14 cellular contexts compared by ENCODE assay signal in genomic region chr1:16140068-16140596, GRCh38. TPM values are rescaled to one million over a fixed set of nuclear protein-coding genes. Genes with fewer than 3 reads are reported as not detected.
DNase-seq lines count a peak whose midpoint lies in the region; ATAC-seq, FAIRE-seq and TF ChIP-seq lines count a peak whose summit lies in the region.
"Had no signal": no experiment of that assay in that cellular context is flagged by ENCODE, and none has a peak within 500 bp of the region (broad histone marks: within the 10 kb centered on the region; RNA-seq: fewer than 3 reads in every experiment).

No MANE protein-coding gene starts in this region.

- BruUV-seq in K562 (replicated peaks; lab: Mats Ljungman, UMichigan), result no TSS peak

- H2AK5ac ChIP-seq in mesenchymal stem cell (ENCODE audit: low read length, severe bottlenecking), result peak overlapping the region; percentile 73

- H4K8ac ChIP-seq in mesenchymal stem cell (ENCODE audit: low read length), result no peak overlapping the region

- peak overlapping the region; percentile 46 for H2BK5ac ChIP-seq in mesenchymal stem cell (ENCODE audit: low read depth, low read length, poor library complexity, severe bottlenecking)

- no peaks in the 10 kb centered on the region for H3K27me3 ChIP-seq in heart left ventricle
- no peaks in the 10 kb centered on the region for H3K27me3 ChIP-seq in K562 (ENCODE audit: control insufficient read depth in 2 of 2, insufficient read depth in 2 of 2, low read length in 2 of 2)
- no peaks in the 10 kb centered on the region for H3K27me3 ChIP-seq in mesenchymal stem cell (ENCODE audit: control insufficient read depth in 1 of 2, insufficient read depth in 1 of 2, low read length in 2 of 2)
- H3K27me3 ChIP-seq in upper lobe of left lung, result no peaks in the 10 kb centered on the region

- H3K4me2 ChIP-seq in K562 (ENCODE audit: insufficient read depth, low read length) (peak overlapping the region; percentile 5; the same call in 1 of the 2 replicates), mesenchymal stem cell (ENCODE audit: low read length, poor library complexity, severe bottlenecking) (no peak overlapping the region)

- peak overlapping the region; percentile 40 for H4K91ac ChIP-seq in mesenchymal stem cell (ENCODE audit: low read length)

- TF ChIP-seq RAD21 in K562 (CRISPR knock-in tag; conservative IDR thresholded peaks at IDR 0.05 in 1 of 2, IDR thresholded peaks at IDR 0.05 in 1 of 2), result no peak

- H3K18ac ChIP-seq in mesenchymal stem cell (ENCODE audit: low read depth in 1 of 2, low read length in 2 of 2), result peak overlapping the region in 1 of 2 experiments; percentile 89

- H2BK120ac ChIP-seq in mesenchymal stem cell (ENCODE audit: low read depth, low read length), result no peak overlapping the region

- no peaks in the 10 kb centered on the region; the same call in 2 of the 3 replicates for H3K79me2 ChIP-seq in K562 (ENCODE audit: control insufficient read depth, insufficient read depth, low read length)

- peak overlapping the region in 1 of 2 experiments; percentile 63 for H3K14ac ChIP-seq in mesenchymal stem cell (ENCODE audit: low read length in 2 of 2)

- DNase-seq in heart left ventricle (no peak), Right ventricle myocardium inferior (ENCODE audit: missing footprints) (no peak), K562 (ENCODE audit: extremely low read depth in 1 of 4, low spot score in 3 of 4) (no peak), mesenchymal stem cell (no peak), upper lobe of left lung (no peak)
- no peak for DNase-seq in activated CD4-positive, alpha-beta T cell treated with anti-CD3 and anti-CD28 coated beads for 4 hours
- no peak for DNase-seq in activated CD4-positive, alpha-beta T cell treated with anti-CD3 and anti-CD28 coated beads, Interleukin-2, amount 50 U/mL, for 48 hours
- DNase-seq: activated naive CD4-positive, alpha-beta T cell; CD8-positive, alpha-beta T cell; NCI-H1694 treated with DMSO at 0.1 percent for 48 hours; NCI-H510A treated with DMSO at 0.1 percent for 48 hours had no signal

- ATAC-seq in heart left ventricle (no peak), Right ventricle myocardium inferior (no peak), K562 (no peak), upper lobe of left lung (ENCODE audit: low FRiP score in 2 of 2) (no peak), GM18861 (IDR thresholded peaks at IDR 0.05; ENCODE audit: unreplicated experiment) (no peak)
- ATAC-seq: CD8-positive, alpha-beta T cell had no signal

- intact Hi-C loops in heart left ventricle (cut with DNase I), result no loop called here
- intact Hi-C loops in Right ventricle myocardium inferior (cut with DNase I), result no loop called here
- intact Hi-C loops in K562 (cut with micrococcal nuclease), result loop anchor here (5.0 kb wide), 1 partner anchor 37 kb away; no protein-coding TSS in a partner anchor

- FAIRE-seq in K562 (lab: Jason Lieb, UNC), result no peak
- FAIRE-seq: A204.1, GM12891 had no signal

- WGBS in heart left ventricle, 4 donors, result 80 to 91% (median 86%) methylated on average over 5 to 7 of the region's 7 CpGs
- 88% methylated on average over 6 of the region's 7 CpGs for WGBS in K562 (ENCODE audit: insufficient coverage, low coverage, missing lambda C conversion rate)
- 92% methylated on average over 7 of the region's 7 CpGs for WGBS in mesenchymal stem cell
- WGBS in upper lobe of left lung, 2 donors, result 98 to 100% methylated on average over 4 to 7 of the region's 7 CpGs

- H2BK15ac ChIP-seq in mesenchymal stem cell (ENCODE audit: low read depth, poor library complexity, severe bottlenecking), result no peak overlapping the region

- TF ChIP-seq POLR2A in heart left ventricle (IDR thresholded peaks at IDR 0.05) (no peak), K562 (conservative IDR thresholded peaks at IDR 0.05) (no peak), upper lobe of left lung (IDR thresholded peaks at IDR 0.05) (no peak)

- no peaks in the 10 kb centered on the region for H3K79me1 ChIP-seq in mesenchymal stem cell (replicated peaks; ENCODE audit: low read length, poor library complexity, severe bottlenecking)

- H2AFZ ChIP-seq in K562 (ENCODE audit: low read depth, low read length) (no peak overlapping the region), mesenchymal stem cell (ENCODE audit: low read depth, low read length) (no peak overlapping the region)

- peak overlapping the region in 1 of 2 experiments; percentile 79; a peak in 2 of 4 replicates for H3K9ac ChIP-seq in K562 (ENCODE audit: insufficient read depth in 1 of 2, low read depth in 2 of 2, low read length in 2 of 2)
- peak overlapping the region; percentile 15 for H3K9ac ChIP-seq in mesenchymal stem cell (ENCODE audit: low read length)

- H3K4me3 ChIP-seq in heart left ventricle (no peak overlapping the region), K562 (no peak overlapping the region), mesenchymal stem cell (ENCODE audit: insufficient read depth in 1 of 2, low read depth in 1 of 2, low read length in 2 of 2) (no peak overlapping the region), upper lobe of left lung (no peak overlapping the region)

- H3K36me3 ChIP-seq in heart left ventricle, result peaks cover 0 to 61% (median 32%) of the 10 kb centered on the region in 9 donors
- no peaks in the 10 kb centered on the region for H3K36me3 ChIP-seq in K562 (ENCODE audit: control insufficient read depth, insufficient read depth, low read length)
- peaks cover 16 to 88% of the 10 kb centered on the region in 2 experiments for H3K36me3 ChIP-seq in mesenchymal stem cell (ENCODE audit: control insufficient read depth in 1 of 2, insufficient read depth in 2 of 2, low read depth in 1 of 2, low read length in 2 of 2)
- peaks cover 3 to 29% (median 26%) of the 10 kb centered on the region in 4 donors for H3K36me3 ChIP-seq in upper lobe of left lung

- H2BK12ac ChIP-seq in mesenchymal stem cell (ENCODE audit: low read length in 2 of 2), result peak overlapping the region in 1 of 2 experiments; percentile 23

- H3K4me1 ChIP-seq in heart left ventricle (peaks cover 25 to 66% (median 60%) of the 10 kb centered on the region in 12 donors), K562 (replicated peaks in 1 of 2; ENCODE audit: control insufficient read depth in 2 of 2, insufficient read depth in 2 of 2, low read length in 2 of 2) (peaks cover 52 to 70% of the 10 kb centered on the region in 2 experiments), mesenchymal stem cell (ENCODE audit: control insufficient read depth, insufficient read depth, low read depth, low read length) (peaks cover 72% of the 10 kb centered on the region), upper lobe of left lung (peaks cover 60 to 69% (median 68%) of the 10 kb centered on the region in 4 donors)

- TF ChIP-seq EP300 in K562 (IDR thresholded peaks at IDR 0.05; ENCODE audit: low read length) (no peak), upper lobe of left lung (IDR thresholded peaks at IDR 0.05) (no peak)

- in situ Hi-C loops in K562 (cut with MboI), result no loop called here

- H3K4ac ChIP-seq in mesenchymal stem cell (ENCODE audit: low read depth in 1 of 2, low read length in 2 of 2), result no peak overlapping the region

- no peak overlapping the region for H3K23ac ChIP-seq in mesenchymal stem cell (ENCODE audit: low read length in 2 of 2)

- H3K27ac ChIP-seq in heart left ventricle (peak overlapping the region; percentile 28 to 95 (median 84)), K562 (ENCODE audit: extremely low read depth, low read depth, low read length) (no peak overlapping the region; the same call in 2 of the 3 replicates), mesenchymal stem cell (ENCODE audit: low read length, poor library complexity, severe bottlenecking) (peak overlapping the region; percentile 84), upper lobe of left lung (peak overlapping the region; percentile 38 to 88 (median 84))

- POLR2A ChIA-PET in K562 (lab: Yijun Ruan, JAX), result interaction anchor here (2.0 to 2.2 kb wide), 2 partner anchors 13 to 24 kb away, joined by 4 to 9 read pairs; no protein-coding TSS in a partner anchor

- H4K20me1 ChIP-seq in K562 (replicated peaks; ENCODE audit: control insufficient read depth, insufficient read depth, low read length), result no peaks in the 10 kb centered on the region

- peaks cover 3% of the 10 kb centered on the region for H3K9me1 ChIP-seq in K562 (ENCODE audit: control insufficient read depth, insufficient read depth, low read length)

- no peak for TF ChIP-seq CTCF in heart left ventricle (IDR thresholded peaks at IDR 0.05)
- no peak for TF ChIP-seq CTCF in K562 (IDR thresholded peaks at IDR 0.05 in 2 of 3, conservative IDR thresholded peaks at IDR 0.05 in 1 of 3; ENCODE audit: insufficient read depth in 2 of 3, low read depth in 1 of 3, low read length in 3 of 3)
- no peak for TF ChIP-seq CTCF in upper lobe of left lung (IDR thresholded peaks at IDR 0.05)

- no peaks in the 10 kb centered on the region for H3K9me3 ChIP-seq in heart left ventricle
- H3K9me3 ChIP-seq in K562 (replicated peaks; ENCODE audit: control insufficient read depth, insufficient read depth, low read depth, low read length), result no peaks in the 10 kb centered on the region
- no peaks in the 10 kb centered on the region for H3K9me3 ChIP-seq in mesenchymal stem cell (ENCODE audit: control insufficient read depth, low read length)
- H3K9me3 ChIP-seq in upper lobe of left lung, result no peaks in the 10 kb centered on the region

- CTCF ChIA-PET in K562 (lab: Yijun Ruan, JAX; ENCODE audit: low intra/inter-chr PET ratio), result no interaction called here

RNA-seq across cellular contexts. Expression of gene EPHA2, which starts 15.7 kb away (rescaled TPM):
- total RNA-seq in heart left ventricle (10 to 100 TPM in 8 of 9 donors, 1 to 10 TPM in 1; 7.6 to 34.7 (median 14.8) TPM), Right ventricle myocardium inferior (7.3 TPM), K562 (2014; rRNA removed) (not detected in 2 replicates), K562 (2014; rRNA removed; fragmentation: Illumina TruSeq; extraction: Trizol) (0.04 and 0.06 TPM in 2 replicates), K562 (2015; rRNA removed; fragmentation: Illumina TruSeq; extraction: Trizol) (not detected in 2 replicates), K562 (2021) (0.36 and 0.40 TPM in 2 replicates), upper lobe of left lung (10 to 100 TPM; 21.0 to 66.3 (median 38.7) TPM)
- polyA plus RNA-seq in heart left ventricle (10 to 100 TPM in 1 of 2 donors, 1 to 10 TPM in 1; 5.6 to 14.0 TPM), K562 (2011; rRNA removed) (0.16 and 0.17 TPM in 2 replicates), K562 (2014; fragmentation: Illumina TruSeq; extraction: Trizol) (0.07 and 0.12 TPM in 2 replicates), K562 (2014; fragmentation: Nextera tagmentation; extraction: Ambion mirVana) (not detected), K562 (2014; rRNA removed) (0.05 TPM in 2 replicates)
- total RNA-seq in K562 (2011; cell fraction: chromatin; rRNA removed; ENCODE audit: low replicate concordance), result 0.55 and 1.5 TPM in 2 replicates
- 0.79 and 1.2 TPM in 2 replicates for total RNA-seq in K562 (2011; cell fraction: nucleolus; rRNA removed)
- total RNA-seq in K562 (2011; cell fraction: nucleoplasm; rRNA removed), result 0.15 and 0.23 TPM in 2 replicates
- 0.09 and 0.70 TPM in 2 replicates for polyA plus RNA-seq in K562 (2011; cell fraction: cytosol; rRNA removed)
- polyA plus RNA-seq in K562 (2011; cell fraction: nucleus; rRNA removed), result 0.24 and 0.92 TPM in 2 replicates
- 0.07 and 0.09 TPM in 2 replicates for polyA plus RNA-seq in K562 (2012)
- 0.15 and 0.28 TPM in 2 replicates for polyA minus RNA-seq in K562 (2011; rRNA and poly(A)+ RNA removed)
- polyA minus RNA-seq in K562 (2011; cell fraction: cytosol; rRNA and poly(A)+ RNA removed), result 1.7 and 2.2 TPM in 2 replicates
- 0.33 and 0.81 TPM in 2 replicates for polyA minus RNA-seq in K562 (2011; cell fraction: nucleus; rRNA and poly(A)+ RNA removed)
- 31.9 TPM for polyA plus RNA-seq in mesenchymal stem cell (2013, experiment 1 of 2)
- 31.0 TPM for polyA plus RNA-seq in mesenchymal stem cell (2013, experiment 2 of 2)
- total RNA-seq: CD8-positive, alpha-beta T cell had no signal
